In genomic region chr16:72565137-72565536, GRCh38 we compare ENCODE assay signal across 27 cellular contexts.
"Had no signal": no experiment of that assay in that cellular context is flagged by ENCODE, and none has a peak within 500 bp of the region (broad histone marks: within the 10 kb centered on the region; RNA-seq: fewer than 3 reads in every experiment).

No MANE protein-coding gene starts in this region.

- H3K27me3 ChIP-seq: stomach, suprapubic skin, testis, thyroid gland, tibial artery, tibial nerve, transverse colon, upper lobe of left lung, upper lobe of right lung, uterus, vagina had no signal

- H3K36me3 ChIP-seq: stomach, suprapubic skin, thoracic aorta, thyroid gland, tibial artery, tibial nerve, transverse colon, upper lobe of left lung, upper lobe of right lung, uterus, vagina had no signal

- H3K27ac ChIP-seq: stomach, suprapubic skin, testis, thoracic aorta, thyroid gland, tibial artery, tibial nerve, upper lobe of left lung, upper lobe of right lung, uterus, vagina had no signal

- FAIRE-seq: urothelium cell line had no signal

- DNase-seq: stimulated activated CD4-positive, alpha-beta T cell treated with anti-CD3 and anti-CD28 coated beads, Interleukin-2, amount 100 ng/mL, for 48 hours; stimulated activated CD4-positive, alpha-beta T cell treated with anti-CD3 and anti-CD28 coated beads, Interleukin-4, amount 100 ng/mL, for 1 hour; stimulated activated CD4-positive, alpha-beta T cell treated with anti-CD3 and anti-CD28 coated beads, Interleukin-4, amount 100 ng/mL, for 24 hours; stimulated activated CD4-positive, alpha-beta T cell treated with anti-CD3 and anti-CD28 coated beads, Interleukin-4, amount 100 ng/mL, for 4 hours; stimulated activated CD8-positive, alpha-beta memory T cell treated with anti-CD3 and anti-CD28 coated beads, Interleukin-4, amount 100 ng/mL, for 48 hours; stimulated activated naive B cell treated with anti-CD40 and anti-IgM and Interleukin-4, amounts not matched to agents 10 μg/mL and 1 μg/mL and 100 μg/mL, for 72 hours; stimulated activated naive CD4-positive, alpha-beta T cell; stimulated activated naive CD4-positive, alpha-beta T cell treated with Interleukin-2 at 50 U/mL for 16 hours; stimulated activated naive CD8-positive, alpha-beta T cell treated with anti-CD3 and anti-CD28 coated beads, Interleukin-15, amount 100 ng/mL, for 72 hours; stimulated activated naive CD8-positive, alpha-beta T cell treated with anti-CD3 and anti-CD28 coated beads, Interleukin-15, Interleukin-2, amounts not matched to agents 100 U/mL and 50 U/mL, for 24 hours; stomach; substantia nigra; testis; thyroid gland; tibial artery; transverse colon; trophoblast cell; upper lobe of left lung; upper lobe of right lung; uterus had no signal

- H3K4me1 ChIP-seq: suprapubic skin, testis, thyroid gland, tibial nerve, upper lobe of left lung, upper lobe of right lung, uterus, vagina had no signal

- H3K9me3 ChIP-seq: stomach, suprapubic skin, testis, thoracic aorta, thyroid gland, tibial artery, tibial nerve, transverse colon, upper lobe of left lung, upper lobe of right lung, vagina had no signal

- H3K4me3 ChIP-seq: stomach, suprapubic skin, testis, thoracic aorta, thyroid gland, tibial artery, tibial nerve, transverse colon, upper lobe of left lung, upper lobe of right lung, uterus, vagina had no signal

- ATAC-seq: stimulated activated effector memory CD8-positive, alpha-beta T cell treated with anti-CD3 and anti-CD28 coated beads, Interleukin-12 subunit alpha, Interleukin-12 subunit beta, amount 100 ng/mL, for 72 hours; stimulated activated memory B cell treated with anti-CD40 and anti-IgM and Interleukin-4, amounts not matched to agents 10 μg/mL and 1 μg/mL and 100 μg/mL, for 72 hours; stimulated activated naive B cell treated with anti-CD40 and anti-IgM and Interleukin-4, amounts not matched to agents 10 μg/mL and 1 μg/mL and 100 μg/mL, for 72 hours; stimulated activated naive CD8-positive, alpha-beta T cell treated with anti-CD3 and anti-CD28 coated beads, Interleukin-15, amount 100 ng/mL, for 72 hours; stimulated activated naive CD8-positive, alpha-beta T cell treated with anti-CD3 and anti-CD28 coated beads, Interleukin-15, Interleukin-2, amounts not matched to agents 100 U/mL and 50 U/mL, for 24 hours; upper lobe of right lung had no signal
